In genomic region chr14:100836053-100836805, GRCh38 we compare ENCODE assay signal across 1 cellular context.
TF ChIP-seq lines count a peak whose summit lies in the region.

No MANE protein-coding gene starts in this region.

TF ChIP-seq in WTC11, 78 proteins besides CTCF, POLR2A, EP300 and RAD21:
- TF ChIP-seq ZNF532 (CRISPR knock-in tag; IDR thresholded peaks at IDR 0.05; ENCODE audit: borderline replicate concordance) (no peak), NR3C1 (CRISPR knock-in tag; conservative IDR thresholded peaks at IDR 0.05; ENCODE audit: low read depth) (no peak), IRF2 (CRISPR knock-in tag; IDR thresholded peaks at IDR 0.05; ENCODE audit: borderline replicate concordance, low read depth) (no peak), ZNF317 (CRISPR knock-in tag; IDR thresholded peaks at IDR 0.05; ENCODE audit: borderline replicate concordance, low read depth) (no peak), ZNF423 (CRISPR knock-in tag; IDR thresholded peaks at IDR 0.05) (no peak), PREB (CRISPR knock-in tag; IDR thresholded peaks at IDR 0.05; ENCODE audit: borderline replicate concordance) (no peak), ZNF396 (CRISPR knock-in tag; IDR thresholded peaks at IDR 0.05; ENCODE audit: borderline replicate concordance) (no peak), ESRRA (CRISPR knock-in tag; IDR thresholded peaks at IDR 0.05; ENCODE audit: borderline replicate concordance) (no peak), NR1H2 (CRISPR knock-in tag; IDR thresholded peaks at IDR 0.05) (no peak), ATF6 (CRISPR knock-in tag; IDR thresholded peaks at IDR 0.05) (no peak)
